Comparison of ENCODE assay signal across 30 cellular contexts in the genomic region with DNA sequence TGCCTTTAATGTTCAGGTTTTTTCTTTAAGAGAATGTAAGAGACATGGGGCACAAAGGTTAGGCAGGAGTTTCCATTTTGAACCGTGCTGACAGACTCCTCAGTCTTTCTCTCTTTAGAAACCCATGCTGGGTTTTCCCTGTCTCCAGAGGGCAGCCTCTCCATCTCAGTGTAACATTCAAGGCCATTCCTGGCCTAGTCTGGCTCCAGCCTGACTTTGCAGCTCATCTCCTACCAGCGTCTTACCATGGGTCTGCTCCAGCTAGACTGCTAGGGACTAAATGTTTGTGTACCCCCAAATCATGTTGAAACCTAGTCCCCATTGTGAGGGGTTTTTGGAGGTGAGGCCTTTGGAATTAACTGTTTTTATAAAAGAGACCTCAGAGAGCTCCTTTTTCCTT. TPM values are rescaled to one million over a fixed set of nuclear protein-coding genes. Genes with fewer than 3 reads are reported as not detected.
A peak's percentile ranks its signal among the peaks of the same experiment; 100 is the strongest.
DNase-seq lines count a peak whose midpoint lies in the region; ATAC-seq, FAIRE-seq and TF ChIP-seq lines count a peak whose summit lies in the region.
"Had no signal": no experiment of that assay in that cellular context is flagged by ENCODE, and none has a peak within 500 bp of the region (broad histone marks: within the 10 kb centered on the region; RNA-seq: fewer than 3 reads in every experiment).

No MANE protein-coding gene starts in this region.

- peaks cover 9% of the 10 kb centered on the region for H3K27me3 Mint-ChIP-seq in H9 (ENCODE audit: low read depth)
- H3K27me3 Mint-ChIP-seq: activated B cell treated with CpG ODN at 0.5 μM for 24 hours had no signal

- FAIRE-seq in H1 (lab: Jason Lieb, UNC): no peak
- FAIRE-seq: D721Med, GM12892 had no signal

- H2BK120ac ChIP-seq in H9 (ENCODE audit: low read depth, low read length, poor library complexity, severe bottlenecking): peak overlapping the region; percentile 9
- no peak overlapping the region for H2BK120ac ChIP-seq in H1 (replicated peaks; ENCODE audit: low read depth, low read length)

- H3K27me3 ChIP-seq in H9 (ENCODE audit: insufficient read depth, low read length): no peaks in the 10 kb centered on the region
- no peaks in the 10 kb centered on the region for H3K27me3 ChIP-seq in Panc1 (ENCODE audit: control insufficient read depth, insufficient read depth, low read length)
- H3K27me3 ChIP-seq in H1 (replicated peaks in 1 of 4; ENCODE audit: control insufficient read depth in 3 of 4, extremely low read depth in 1 of 4, insufficient read depth in 3 of 4, low read length in 3 of 4): no peaks in the 10 kb centered on the region
- H3K27me3 ChIP-seq in psoas muscle (ENCODE audit: insufficient read depth in 3 of 3, low read length in 2 of 3): no peaks in the 10 kb centered on the region
- H3K27me3 ChIP-seq: colonic mucosa, heart left ventricle, spleen, upper lobe of right lung had no signal

- TF ChIP-seq CTCF in H9 (conservative IDR thresholded peaks at IDR 0.05) (no peak), Panc1 (IDR thresholded peaks at IDR 0.05) (peak; percentile 45), H1 (IDR thresholded peaks at IDR 0.05; ENCODE audit: control extremely low read depth in 1 of 3, insufficient read depth in 1 of 3, low read depth in 1 of 3, low read length in 3 of 3) (no peak), psoas muscle (IDR thresholded peaks at IDR 0.05) (no peak)

- H4K5ac ChIP-seq in H9 (ENCODE audit: insufficient read length, low read depth, low read length) (no peak overlapping the region), H1 (ENCODE audit: insufficient read length, low read depth, low read length) (no peak overlapping the region)

- no TSS peak for BruUV-seq in Panc1 (replicated peaks; lab: Mats Ljungman, UMichigan)

- H3K18ac ChIP-seq in H9 (ENCODE audit: insufficient read length, low read depth, low read length) (no peak overlapping the region), H1 (ENCODE audit: extremely low read depth, low read length) (no peak overlapping the region)

- H3K9me3 Mint-ChIP-seq in H9: peaks cover 5 to 10% of the 10 kb centered on the region in 2 experiments; a peak in 4 of 5 replicates
- H3K9me3 Mint-ChIP-seq: activated B cell treated with CpG ODN at 0.5 μM for 24 hours; activated T-cell treated with anti-CD3 and anti-CD28 coated beads, Interleukin-2, amount 50 U/mL, for 72 hours; CD14-positive monocyte had no signal

- H2BK20ac ChIP-seq in H9 (ENCODE audit: low read depth, low read length, poor library complexity, severe bottlenecking) (no peak overlapping the region), H1 (ENCODE audit: low read length) (no peak overlapping the region)

- H4K91ac ChIP-seq in H9 (ENCODE audit: insufficient read length, low read depth, low read length) (no peak overlapping the region), H1 (replicated peaks; ENCODE audit: insufficient read length, low read length) (no peak overlapping the region)

- H3K27ac ChIP-seq in H9 (ENCODE audit: insufficient read length, low read depth, low read length): no peak overlapping the region
- H3K27ac ChIP-seq in Panc1 (ENCODE audit: low read length): peak overlapping the region; percentile 76
- no peak overlapping the region for H3K27ac ChIP-seq in H1 (ENCODE audit: low read depth, low read length)
- no peak overlapping the region for H3K27ac ChIP-seq in psoas muscle
- H3K27ac ChIP-seq: colonic mucosa, GM23248, heart left ventricle, spleen, upper lobe of right lung had no signal

- CTCF ChIA-PET in Panc1 (lab: Charles Lee) (no interaction called here), H1 (lab: Charles Lee; ENCODE audit: partially characterized antibody) (interaction anchor here (1.0 to 1.7 kb wide), 3 partner anchors 8 to 25 kb away, joined by 3 to 4 read pairs (median 3); no protein-coding TSS in a partner anchor)

- H4K20me1 ChIP-seq in H9 (ENCODE audit: control insufficient read depth, insufficient read depth, insufficient read length): no peaks in the 10 kb centered on the region
- H4K20me1 ChIP-seq in H1 (replicated peaks in 1 of 2; ENCODE audit: control insufficient read depth in 1 of 2, insufficient read depth in 2 of 2, low read length in 2 of 2): no peaks in the 10 kb centered on the region

- 0 out of 4 replicates have a peak, but pooled peaks of 1 of the 2 experiments have one; percentile 8 for TF ChIP-seq RAD21 in H1 (IDR thresholded peaks at IDR 0.05 in 1 of 2, conservative IDR thresholded peaks at IDR 0.05 in 1 of 2; ENCODE audit: low read depth in 2 of 2, low read length in 2 of 2)

- H3K4me2 ChIP-seq in H9 (ENCODE audit: insufficient read depth, insufficient read length, low read length) (no peak overlapping the region), H1 (ENCODE audit: insufficient read depth in 1 of 2, low read depth in 2 of 2, low read length in 2 of 2) (no peak overlapping the region)

- DNase-seq in H9 (no peak), Panc1 (ENCODE audit: low read depth, low spot score) (no peak), H1 (ENCODE audit: low read depth in 1 of 2, low spot score in 2 of 2) (no peak), psoas muscle (no peak), NCI-H748 treated with DMSO at 0.1 percent for 48 hours (lab: John Stamatoyannopoulos, UW) (no peak), middle frontal gyrus (ENCODE audit: extremely low spot score, low spot score) (no peak)
- DNase-seq: activated B cell treated with CpG ODN at 0.5 μM for 24 hours; activated CD4-positive, alpha-beta T cell treated with anti-CD3 and anti-CD28 coated beads, Interleukin-2, amount 50 U/mL, for 1 hour; activated naive CD4-positive, alpha-beta T cell treated with Interleukin-2 at 50 U/mL for 16 hours; activated T-cell treated with anti-CD3 and anti-CD28 coated beads, Interleukin-2, amount 50 U/mL, for 72 hours; colonic mucosa; effector memory CD4-positive, alpha-beta T cell; GM23248; heart left ventricle; NCI-H1092; NCI-H187; right cardiac atrium; SHP77; spleen; T1000; upper lobe of right lung had no signal

- WGBS in H9 (ENCODE audit: extremely low coverage, insufficient read length, low lambda C conversion rate): no CpG with 5 or more reads among the region's 2 CpGs
- WGBS in H1 (ENCODE audit: extremely low coverage in 1 of 2, insufficient coverage in 1 of 2, insufficient read length in 1 of 2, insufficient replicate concordance in 2 of 2, low coverage in 1 of 2, low lambda C conversion rate in 2 of 2, missing lambda C conversion rate in 1 of 2), 2 experiments: 68% methylated on average over 2 of the region's 2 CpGs; no CpG with 5 or more reads in 1 of the 2 experiments
- 53 to 62% (median 61%) methylated on average over 2 of the region's 2 CpGs for WGBS in psoas muscle, 3 donors

- H3K4me3 Mint-ChIP-seq in H9: no peak overlapping the region
- H3K4me3 Mint-ChIP-seq: activated B cell treated with CpG ODN at 0.5 μM for 24 hours; activated T-cell treated with anti-CD3 and anti-CD28 coated beads, Interleukin-2, amount 50 U/mL, for 72 hours; brain; CD14-positive monocyte had no signal

- TF ChIP-seq POLR2A in H1 (IDR thresholded peaks at IDR 0.05; ENCODE audit: control extremely low read depth in 1 of 2, low read depth in 2 of 2, low read length in 2 of 2): no peak

- ATAC-seq in Panc1 (peak; percentile 51; the same call in 1 of the 2 replicates), psoas muscle (peak in 3 of 4 donors; percentile 28 to 43 (median 30)), GM19328 (IDR thresholded peaks at IDR 0.05; ENCODE audit: unreplicated experiment) (no peak)
- ATAC-seq: activated T-cell treated with anti-CD3 and anti-CD28 coated beads, Interleukin-2, amount 50 U/mL, for 72 hours; heart left ventricle; right cardiac atrium; upper lobe of right lung had no signal

- H4K8ac ChIP-seq in H9 (replicated peaks; ENCODE audit: insufficient read length, low read depth, low read length) (no peak overlapping the region), H1 (ENCODE audit: extremely low read depth, insufficient read depth, low read length) (no peak overlapping the region)

- H3K9me3 ChIP-seq in H9 (ENCODE audit: control insufficient read depth, low read depth, low read length) (peaks cover 3% of the 10 kb centered on the region), Panc1 (ENCODE audit: control insufficient read depth, insufficient read depth, low read depth, low read length) (no peaks in the 10 kb centered on the region), H1 (ENCODE audit: insufficient read depth in 2 of 2, low read depth in 1 of 2, low read length in 1 of 2) (peaks cover 3 to 5% of the 10 kb centered on the region in 2 experiments; a peak in 2 of 4 replicates), psoas muscle (no peaks in the 10 kb centered on the region)
- H3K9me3 ChIP-seq: colonic mucosa, heart left ventricle, spleen, upper lobe of right lung had no signal

- no peaks in the 10 kb centered on the region for H3K4me1 Mint-ChIP-seq in H9
- H3K4me1 Mint-ChIP-seq: CD14-positive monocyte had no signal

- H3K79me2 ChIP-seq in H9 (ENCODE audit: insufficient read depth, low read length): no peaks in the 10 kb centered on the region
- no peaks in the 10 kb centered on the region for H3K79me2 ChIP-seq in H1 (ENCODE audit: control insufficient read depth in 1 of 2, insufficient read depth in 2 of 2, low read length in 2 of 2)

- H3K23ac ChIP-seq in H9 (ENCODE audit: insufficient read length, low read depth, low read length) (no peak overlapping the region), H1 (ENCODE audit: insufficient read length) (no peak overlapping the region)

- H3K36me3 Mint-ChIP-seq in H9 (ENCODE audit: insufficient read depth in 1 of 3, low read depth in 3 of 3): peaks cover 0 to 5% (median 3%) of the 10 kb centered on the region in 3 experiments; a peak in 4 of 7 replicates
- H3K36me3 Mint-ChIP-seq: brain, CD14-positive monocyte had no signal

- H2AK5ac ChIP-seq in H9 (ENCODE audit: insufficient read length, low read length) (no peak overlapping the region), H1 (ENCODE audit: low read depth, low read length) (no peak overlapping the region)

- H3K23me2 ChIP-seq in H9 (ENCODE audit: insufficient read length, low read depth, low read length, poor library complexity, severe bottlenecking) (no peaks in the 10 kb centered on the region), H1 (ENCODE audit: low read depth, low read length) (no peaks in the 10 kb centered on the region)

- no peak overlapping the region for H3K14ac ChIP-seq in H9 (ENCODE audit: insufficient read depth, low read length)
- no peak overlapping the region for H3K14ac ChIP-seq in H1 (ENCODE audit: insufficient read length)

- intact Hi-C loops in Panc1 (cut with micrococcal nuclease; ENCODE audit: unreplicated experiment) (no loop called here), psoas muscle (cut with DNase I) (no loop called here)

- H2AFZ ChIP-seq in H9 (ENCODE audit: low read length): no peak overlapping the region
- H2AFZ ChIP-seq in H1 (ENCODE audit: low read length): 0 out of 2 replicates have a peak overlapping the region, but pooled peaks have one; percentile 79
- H2AFZ ChIP-seq: GM23248 had no signal

- H2BK12ac ChIP-seq in H9 (ENCODE audit: insufficient read length, low read depth, low read length) (no peak overlapping the region), H1 (ENCODE audit: low read depth, low read length) (no peak overlapping the region)

- H3K4me3 ChIP-seq in Panc1 (ENCODE audit: low read depth in 2 of 2, low read length in 2 of 2): no peak overlapping the region
- no peak overlapping the region for H3K4me3 ChIP-seq in H1 (ENCODE audit: extremely low read depth in 1 of 4, insufficient read depth in 2 of 4, low read depth in 3 of 4, low read length in 4 of 4)
- H3K4me3 ChIP-seq in psoas muscle: no peak overlapping the region
- H3K4me3 ChIP-seq: colonic mucosa, GM23248, heart left ventricle, lung, spleen, upper lobe of right lung had no signal

- H3K36me3 ChIP-seq in Panc1 (ENCODE audit: control insufficient read depth, insufficient read depth, low read length): no peaks in the 10 kb centered on the region
- H3K36me3 ChIP-seq in H1 (ENCODE audit: control insufficient read depth in 2 of 4, insufficient read depth in 4 of 4, low read length in 3 of 4): no peaks in the 10 kb centered on the region
- H3K36me3 ChIP-seq in psoas muscle (ENCODE audit: insufficient read depth in 1 of 2, low read depth in 1 of 2): no peaks in the 10 kb centered on the region
- H3K36me3 ChIP-seq: colonic mucosa, heart left ventricle, spleen, upper lobe of right lung had no signal

- POLR2A ChIA-PET in Panc1 (lab: Charles Lee): no interaction called here
- POLR2A ChIA-PET in H1 (lab: Charles Lee; ENCODE audit: partially characterized antibody): interaction anchor here (1.1 kb wide), 1 partner anchor 11 kb away, joined by 3 read pairs; no protein-coding TSS in a partner anchor

- no peak overlapping the region for H3T11ph ChIP-seq in H9 (ENCODE audit: low read length)

- no peaks in the 10 kb centered on the region for H3K4me1 ChIP-seq in H9 (ENCODE audit: insufficient read depth, low read length)
- peaks cover 25% of the 10 kb centered on the region for H3K4me1 ChIP-seq in Panc1 (ENCODE audit: control insufficient read depth, insufficient read depth, low read length)
- H3K4me1 ChIP-seq in H1 (replicated peaks in 1 of 4; ENCODE audit: control insufficient read depth in 3 of 4, insufficient read depth in 4 of 4, low read length in 3 of 4): no peaks in the 10 kb centered on the region
- H3K4me1 ChIP-seq in psoas muscle: no peaks in the 10 kb centered on the region
- H3K4me1 ChIP-seq: colonic mucosa, heart left ventricle, spleen, upper lobe of right lung had no signal

- no peak for TF ChIP-seq EP300 in H1 (IDR thresholded peaks at IDR 0.05; ENCODE audit: borderline replicate concordance in 1 of 2, low read depth in 2 of 2, low read length in 2 of 2)

- H2BK15ac ChIP-seq in H9 (ENCODE audit: low read depth, low read length) (no peak overlapping the region), H1 (ENCODE audit: low read length) (no peak overlapping the region)

- H3K27ac Mint-ChIP-seq in H9: no peak overlapping the region
- H3K27ac Mint-ChIP-seq: activated B cell treated with CpG ODN at 0.5 μM for 24 hours; activated T-cell treated with anti-CD3 and anti-CD28 coated beads, Interleukin-2, amount 50 U/mL, for 72 hours had no signal

- no peak overlapping the region for H2BK5ac ChIP-seq in H9 (ENCODE audit: insufficient read length, low read length)
- H2BK5ac ChIP-seq in H1 (ENCODE audit: low read depth, low read length): no peak overlapping the region

- H3K56ac ChIP-seq in H9 (ENCODE audit: insufficient read length, low read depth, low read length) (no peak overlapping the region), H1 (replicated peaks; ENCODE audit: insufficient read length, low read depth, low read length) (no peak overlapping the region)

- H3K79me1 ChIP-seq in H9 (ENCODE audit: insufficient read depth, low read depth, low read length, poor library complexity, severe bottlenecking) (no peaks in the 10 kb centered on the region), H1 (ENCODE audit: low read depth, low read length) (no peaks in the 10 kb centered on the region)

- H3K9ac ChIP-seq in H9 (ENCODE audit: extremely low read depth, insufficient read length, low read length) (no peak overlapping the region), H1 (replicated peaks in 1 of 4; ENCODE audit: extremely low read depth in 1 of 4, low read depth in 3 of 4, low read length in 3 of 4) (no peak overlapping the region)
- H3K9ac ChIP-seq: GM23248 had no signal

- H3K4ac ChIP-seq in H9 (ENCODE audit: low read depth, low read length) (no peak overlapping the region), H1 (replicated peaks; ENCODE audit: insufficient read length, low read depth, low read length) (no peak overlapping the region)

- in situ Hi-C loops in Panc1 (cut with HindIII; ENCODE audit: low pct_unique_long_range_greater_than_20kb, low sequenced_read_pairs): no loop called here

RNA-seq across cellular contexts. Expression of a gene that starts 9.8 kb away (rescaled TPM):
- total RNA-seq in H9 (2021): 0.66 and 0.77 TPM in 2 replicates
- total RNA-seq in Panc1 (2021; ENCODE audit: unreplicated experiment): 43.0 TPM
- 15.2 TPM for polyA plus RNA-seq in Panc1 (2012; ENCODE audit: insufficient read length)
- 0.09 TPM in 1 of 2 replicates, not detected in the other for total RNA-seq in H1 (2021; fragmentation: NEBNext Ultra II Directional; extraction: Animal tissue kit (Norgen Biotek cat#: 25700))
- 0.02 and 0.08 TPM in 2 replicates for polyA plus RNA-seq in H1 (2011; rRNA removed)
- polyA plus RNA-seq in H1 (2011; cell fraction: cytosol; rRNA removed): 0.05 TPM
- 0.26 TPM for polyA plus RNA-seq in H1 (2011; cell fraction: nucleus; rRNA removed)
- polyA plus RNA-seq in H1 (2012, experiment 1 of 2): 0.05 to 0.37 TPM (median 0.16 TPM) in 4 replicates
- polyA plus RNA-seq in H1 (2012, experiment 2 of 2): 0.09 TPM
- 0.08 TPM for polyA plus RNA-seq in H1 (2013, experiment 1 of 2)
- polyA plus RNA-seq in H1 (2013, experiment 2 of 2): 0.09 TPM
- polyA minus RNA-seq in H1 (2011; rRNA and poly(A)+ RNA removed): 0.16 and 0.17 TPM in 2 replicates
- polyA minus RNA-seq in H1 (2011; cell fraction: cytosol; rRNA and poly(A)+ RNA removed): not detected
- 0.70 TPM for polyA minus RNA-seq in H1 (2011; cell fraction: nucleus; rRNA and poly(A)+ RNA removed)
- total RNA-seq in psoas muscle: 100 to 1,000 TPM in 1 of 4 donors, 10 to 100 TPM in 3; 56.9 to 111 (median 78.1) TPM
- 10 to 100 TPM; 26.7 to 89.2 (median 46.6) TPM for polyA plus RNA-seq in psoas muscle
- total RNA-seq: OCI-LY7 had no signal

RNA-seq across cellular contexts. Expression of a gene that starts 31.1 kb away (rescaled TPM):
- total RNA-seq in H9 (2021) (not detected in 2 replicates), Panc1 (2021; ENCODE audit: unreplicated experiment) (not detected), psoas muscle (1 to 10 TPM in 1 of 4 donors, under 1 TPM in 3; 0.02 to 1.0 (median 0.53) TPM)
- polyA plus RNA-seq in Panc1 (2012; ENCODE audit: insufficient read length): not detected
- not detected in 2 replicates for total RNA-seq in H1 (2021; fragmentation: NEBNext Ultra II Directional; extraction: Animal tissue kit (Norgen Biotek cat#: 25700))
- polyA plus RNA-seq in H1 (2011; rRNA removed) (not detected in 2 replicates), psoas muscle (under 1 TPM; 0.03 to 0.48 (median 0.09) TPM)
- not detected for polyA plus RNA-seq in H1 (2011; cell fraction: cytosol; rRNA removed)
- polyA plus RNA-seq in H1 (2011; cell fraction: nucleus; rRNA removed): not detected
- polyA plus RNA-seq in H1 (2012, experiment 1 of 2): not detected in 4 replicates
- polyA plus RNA-seq in H1 (2012, experiment 2 of 2): not detected
- not detected for polyA plus RNA-seq in H1 (2013, experiment 1 of 2)
- polyA plus RNA-seq in H1 (2013, experiment 2 of 2): not detected
- polyA minus RNA-seq in H1 (2011; rRNA and poly(A)+ RNA removed): not detected in 2 replicates
- polyA minus RNA-seq in H1 (2011; cell fraction: cytosol; rRNA and poly(A)+ RNA removed): not detected
- polyA minus RNA-seq in H1 (2011; cell fraction: nucleus; rRNA and poly(A)+ RNA removed): not detected
- total RNA-seq: activated B cell treated with CpG ODN at 0.5 μM for 24 hours; activated T-cell treated with anti-CD3 and anti-CD28 coated beads, Interleukin-2, amount 50 U/mL, for 72 hours; colonic mucosa; fibroblast of villous mesenchyme; GM23248; OCI-LY7; spleen had no signal
- polyA plus RNA-seq: CD14-positive monocyte, GM23248, neural cell, spleen had no signal

Comparison
In these comparisons a context has a peak if more than half of its experiments do, and no peak if none do; other contexts are left out.
1. RNA of a gene that starts 9.8 kb away (total RNA-seq): 56.9 to 111 TPM in psoas muscle and 43.0 TPM in Panc1 (single experiment); 0.66 to 0.77 TPM in H9 and 0.09 TPM in H1; every median in the first group is over 10 times any median in the second.